Comparison of ENCODE assay signal across 8 cellular contexts in the genomic region with DNA sequence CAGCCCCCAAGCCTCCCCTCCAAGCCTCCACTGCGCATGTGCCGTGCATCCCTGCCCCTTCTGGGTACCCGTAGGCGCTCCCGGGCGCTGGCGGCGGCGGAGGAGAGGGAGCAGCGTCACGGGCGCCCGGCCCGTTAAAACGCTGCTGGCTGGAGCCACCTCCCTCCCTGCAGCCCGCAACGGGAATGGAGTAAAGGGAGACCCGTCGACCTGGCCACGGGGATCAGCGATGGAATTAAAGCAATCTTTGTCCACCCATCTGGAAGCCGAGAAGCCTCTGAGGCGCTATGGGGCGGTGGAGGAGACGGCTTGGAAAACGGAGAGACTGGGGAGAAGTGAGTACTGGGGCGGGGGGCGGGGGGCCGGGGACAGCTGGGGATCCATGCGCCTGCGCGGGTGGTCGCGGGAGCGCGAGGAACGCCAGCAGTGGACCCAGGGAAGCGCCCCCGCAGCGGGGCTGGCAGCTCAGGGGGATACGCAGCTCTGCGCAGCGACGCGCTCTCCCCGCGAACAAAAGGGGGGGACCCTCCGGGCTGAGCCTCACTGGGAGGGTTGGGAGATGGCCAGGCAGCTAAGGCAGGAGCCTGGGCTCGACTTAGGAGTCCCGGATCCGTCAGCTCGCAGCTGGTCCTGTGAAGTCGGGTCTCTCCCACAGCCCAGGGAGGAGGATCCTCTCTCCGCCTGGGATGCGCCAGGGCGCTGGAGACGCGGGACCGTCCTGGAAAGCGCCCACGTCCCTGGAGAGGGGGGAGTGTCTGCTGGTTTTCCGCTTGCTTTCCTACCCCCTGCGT. TPM values are rescaled to one million over a fixed set of nuclear protein-coding genes. Genes with fewer than 3 reads are reported as not detected.
A peak's percentile ranks its signal among the peaks of the same experiment; 100 is the strongest.
DNase-seq lines count a peak whose midpoint lies in the region; ATAC-seq and TF ChIP-seq lines count a peak whose summit lies in the region.

A gene (plus strand): TSS at position 164 of the 791 bp plus-strand sequence. CDS start 66 bp downstream, at position 230.

- H3K27me3 ChIP-seq in fibroblast of lung (ENCODE audit: control insufficient read depth, insufficient read depth, low read length) (no peaks in the 10 kb centered on the region), muscle layer of colon (ENCODE audit: control insufficient read depth in 1 of 2, insufficient read depth in 2 of 2, low read length in 2 of 2) (no peaks in the 10 kb centered on the region)

- peaks cover 22% of the 10 kb centered on the region for H3K79me2 ChIP-seq in fibroblast of lung (ENCODE audit: control insufficient read depth, insufficient read depth, low read length)

- no peaks in the 10 kb centered on the region for H3K36me3 ChIP-seq in fibroblast of lung (ENCODE audit: control insufficient read depth, insufficient read depth, low read length)
- H3K36me3 ChIP-seq in muscle layer of colon (ENCODE audit: insufficient read depth, low read length) = no peaks in the 10 kb centered on the region

- TF ChIP-seq CTCF in fibroblast of lung (conservative IDR thresholded peaks at IDR 0.05 in 1 of 2, IDR thresholded peaks at IDR 0.05 in 1 of 2; ENCODE audit: low read depth in 1 of 2, low read length in 2 of 2) = no peak

- peak within 1 kb of the TSS; percentile 86 for H3K4me2 ChIP-seq in fibroblast of lung (ENCODE audit: extremely low read depth, insufficient read depth, low read length)

- ATAC-seq in HG02884 (IDR thresholded peaks at IDR 0.05; ENCODE audit: unreplicated experiment) = no peak
- no peak for ATAC-seq in HG02571 (IDR thresholded peaks at IDR 0.05; ENCODE audit: unreplicated experiment)

- no peaks in the 10 kb centered on the region for H3K9me3 ChIP-seq in fibroblast of lung (ENCODE audit: control insufficient read depth, insufficient read depth, low read depth, low read length)
- H3K9me3 ChIP-seq in muscle layer of colon (ENCODE audit: low read length) = no peaks in the 10 kb centered on the region

- peak within 1 kb of the TSS; percentile 54 for H3K27ac ChIP-seq in fibroblast of lung (ENCODE audit: insufficient read depth, low read length)
- H3K27ac ChIP-seq in muscle layer of colon (ENCODE audit: low read depth, low read length) = peak within 1 kb of the TSS; percentile 35

- H3K4me1 ChIP-seq in fibroblast of lung (ENCODE audit: control insufficient read depth, extremely low read depth, insufficient read depth, low read length) (peaks cover 9% of the 10 kb centered on the region), muscle layer of colon (ENCODE audit: insufficient read depth, low read length) (peaks cover 6% of the 10 kb centered on the region)

- peak within 1 kb of the TSS; percentile 80 to 92 (median 85) for H3K4me3 ChIP-seq in fibroblast of lung (replicated peaks in 1 of 4; ENCODE audit: control extremely low read depth in 1 of 4, insufficient read depth in 1 of 4, low read depth in 3 of 4, low read length in 4 of 4)
- H3K4me3 ChIP-seq in muscle layer of colon (ENCODE audit: low read depth in 1 of 2, low read length in 2 of 2) = peak within 1 kb of the TSS; percentile 86 to 90

- peak within 1 kb of the TSS; percentile 89 for H2AFZ ChIP-seq in fibroblast of lung (ENCODE audit: low read length)

- H4K20me1 ChIP-seq in fibroblast of lung (ENCODE audit: control insufficient read depth, extremely low read depth, insufficient read depth, low read length) = no peaks in the 10 kb centered on the region

- H3K9ac ChIP-seq in fibroblast of lung (ENCODE audit: insufficient read depth, low read length) = peak within 1 kb of the TSS; percentile 68
- H3K9ac ChIP-seq in muscle layer of colon (ENCODE audit: low read length) = peak within 1 kb of the TSS; percentile 54

- DNase-seq in ELR (ENCODE audit: low read depth) (peak; percentile 74), NCI-H526 treated with DMSO at 0.1 percent for 48 hours (lab: John Stamatoyannopoulos, UW) (peak; percentile 50), fibroblast of lung (ENCODE audit: low read depth in 2 of 2) (peak; percentile 74 to 75)
- peak; percentile 4 for DNase-seq in activated T-helper 9 cell treated with anti-CD3 and anti-CD28 coated beads, Interleukin-2, amount 50 U/mL, for 16 hours (ENCODE audit: low read depth)
- peak; percentile 19 to 20 for DNase-seq in stimulated activated CD8-positive, alpha-beta memory T cell treated with anti-CD3 and anti-CD28 coated beads, Interleukin-4, amount 100 ng/mL, for 4 hours (ENCODE audit: low read depth in 2 of 2, low spot score in 1 of 2)

RNA-seq across cellular contexts. Expression of the gene that starts here (rescaled TPM):
- 32.6 and 39.1 TPM in 2 replicates for total RNA-seq in fibroblast of lung
- 39.4 and 46.0 TPM in 2 replicates for polyA plus RNA-seq in fibroblast of lung
- 30.0 and 45.1 TPM in 2 replicates for polyA plus RNA-seq in fibroblast of lung (2012)
- polyA minus RNA-seq in fibroblast of lung (ENCODE audit: low replicate concordance) = 38.5 and 40.4 TPM in 2 replicates

Comparison
In these comparisons a context has a peak if more than half of its experiments do, and no peak if none do; other contexts are left out.
1. DNase-seq: peak in every context shown above with its lines; median percentile 74 in fibroblast of lung; 74 in ELR; 50 in NCI-H526 treated with DMSO at 0.1 percent for 48 hours; 20 in stimulated activated CD8-positive, alpha-beta memory T cell treated with anti-CD3 and anti-CD28 coated beads, Interleukin-4, amount 100 ng/mL, for 4 hours; 4 in activated T-helper 9 cell treated with anti-CD3 and anti-CD28 coated beads, Interleukin-2, amount 50 U/mL, for 16 hours.